In genomic region chr3:52089691-52090090, GRCh38 we compare ENCODE assay signal across 14 cellular contexts. TPM values are rescaled to one million over a fixed set of nuclear protein-coding genes. Genes with fewer than 3 reads are reported as not detected.
DNase-seq lines count a peak whose midpoint lies in the region; ATAC-seq and TF ChIP-seq lines count a peak whose summit lies in the region.
"Had no signal": no experiment of that assay in that cellular context is flagged by ENCODE, and none has a peak within 500 bp of the region (broad histone marks: within the 10 kb centered on the region; RNA-seq: fewer than 3 reads in every experiment).

No MANE protein-coding gene starts in this region.

- no peaks in the 10 kb centered on the region for H3K27me3 Mint-ChIP-seq in CD14-positive monocyte (ENCODE audit: low read depth in 3 of 3)
- H3K27me3 Mint-ChIP-seq: naive thymus-derived CD4-positive, alpha-beta T cell had no signal

- H3K9me3 ChIP-seq in right cardiac atrium (ENCODE audit: control insufficient read depth, low read length): no peaks in the 10 kb centered on the region
- H3K9me3 ChIP-seq in skeletal muscle satellite cell (replicated peaks; ENCODE audit: low read length): no peaks in the 10 kb centered on the region
- H3K9me3 ChIP-seq: gastrocnemius medialis had no signal

- intact Hi-C loops in CD14-positive monocyte (cut with micrococcal nuclease): loop anchor here in 1 of 2 donors (2.0 kb wide), 2 partner anchors 27 to 33 kb away; no protein-coding TSS in a partner anchor
- intact Hi-C loops in right cardiac atrium (cut with DNase I): no loop called here

- H3K27ac ChIP-seq in brain microvascular endothelial cell (peak overlapping the region; percentile 85), right cardiac atrium (ENCODE audit: low read length) (no peak overlapping the region)

- H3K27me3 ChIP-seq in brain microvascular endothelial cell (replicated peaks) (no peaks in the 10 kb centered on the region), right cardiac atrium (ENCODE audit: control insufficient read depth, insufficient read depth) (no peaks in the 10 kb centered on the region), skeletal muscle satellite cell (ENCODE audit: control insufficient read depth, insufficient read depth, low read length) (no peaks in the 10 kb centered on the region)
- H3K27me3 ChIP-seq: gastrocnemius medialis had no signal

- no peak overlapping the region for H3K4me3 ChIP-seq in brain microvascular endothelial cell (ENCODE audit: low read depth, low read length)
- no peak overlapping the region for H3K4me3 ChIP-seq in right cardiac atrium (ENCODE audit: low read length)
- no peak overlapping the region for H3K4me3 ChIP-seq in skeletal muscle satellite cell (ENCODE audit: low read length)
- H3K4me3 ChIP-seq: gastrocnemius medialis had no signal

- H3K9ac ChIP-seq in skeletal muscle satellite cell (ENCODE audit: low read depth, low read length): peak overlapping the region; percentile 37

- H3K36me3 ChIP-seq in brain microvascular endothelial cell (replicated peaks) (no peaks in the 10 kb centered on the region), skeletal muscle satellite cell (ENCODE audit: insufficient read depth, low read length) (no peaks in the 10 kb centered on the region)
- H3K36me3 ChIP-seq: gastrocnemius medialis had no signal

- H3K36me3 Mint-ChIP-seq in CD14-positive monocyte: peaks cover 14 to 31% of the 10 kb centered on the region in 2 donors
- H3K36me3 Mint-ChIP-seq: naive thymus-derived CD4-positive, alpha-beta T cell had no signal

- peak overlapping the region in 5 of 7 donors; percentile 13 to 92 (median 50) for H3K27ac Mint-ChIP-seq in CD14-positive monocyte
- H3K27ac Mint-ChIP-seq: activated T-cell treated with anti-CD3 and anti-CD28 coated beads, Interleukin-2, amount 50 U/mL, for 72 hours; T-helper 1 cell treated with Interleukin-12 subunit alpha and Interleukin-12 subunit beta and Interleukin-4 antibody, amounts not matched to agents 30 μg/mL and 1 μg/mL, for 36 hours had no signal

- H3K4me3 Mint-ChIP-seq in CD14-positive monocyte: no peak overlapping the region
- H3K4me3 Mint-ChIP-seq: activated T-cell treated with anti-CD3 and anti-CD28 coated beads, Interleukin-2, amount 50 U/mL, for 72 hours; naive thymus-derived CD4-positive, alpha-beta T cell; T-helper 1 cell treated with Interleukin-12 subunit alpha and Interleukin-12 subunit beta and Interleukin-4 antibody, amounts not matched to agents 30 μg/mL and 1 μg/mL, for 36 hours had no signal

- TF ChIP-seq CTCF in CD14-positive monocyte (IDR thresholded peaks at IDR 0.05) (no peak), brain microvascular endothelial cell (IDR thresholded peaks at IDR 0.05; ENCODE audit: low read depth, low read length, missing control alignments) (no peak)

- H3K4me1 ChIP-seq in right cardiac atrium (ENCODE audit: control insufficient read depth, insufficient read depth, low read length) (peaks cover 28% of the 10 kb centered on the region), skeletal muscle satellite cell (ENCODE audit: control insufficient read depth, insufficient read depth, low read length) (peaks cover 72% of the 10 kb centered on the region)

- in situ Hi-C loops in brain microvascular endothelial cell (cut with HindIII; ENCODE audit: low pct_ligation_motif_present, low sequenced_read_pairs): no loop called here

- no peaks in the 10 kb centered on the region for H3K9me3 Mint-ChIP-seq in CD14-positive monocyte
- H3K9me3 Mint-ChIP-seq: activated T-cell treated with anti-CD3 and anti-CD28 coated beads, Interleukin-2, amount 50 U/mL, for 72 hours; naive thymus-derived CD4-positive, alpha-beta T cell; T-helper 1 cell treated with Interleukin-12 subunit alpha and Interleukin-12 subunit beta and Interleukin-4 antibody, amounts not matched to agents 30 μg/mL and 1 μg/mL, for 36 hours had no signal

- peak overlapping the region; percentile 52 for H3K4me2 ChIP-seq in skeletal muscle satellite cell (ENCODE audit: low read length)

- H3K4me1 Mint-ChIP-seq in CD14-positive monocyte: peaks cover 57% of the 10 kb centered on the region

- DNase-seq in CD14-positive monocyte (ENCODE audit: low spot score) (no peak), brain microvascular endothelial cell (no peak), right cardiac atrium (peak in 2 of 3 donors; percentile 5 to 43), SW 1271 (lab: John Stamatoyannopoulos, UW) (no peak), nucleus accumbens (lab: John Stamatoyannopoulos, UW) (no peak), SHP77 treated with DMSO at 0.1 percent for 48 hours (lab: John Stamatoyannopoulos, UW) (no peak), SW480 (ENCODE audit: low spot score) (no peak)
- DNase-seq: activated CD4-positive, alpha-beta T cell treated with anti-CD3 and anti-CD28 coated beads for 4 hours; activated T-cell treated with anti-CD3 and anti-CD28 coated beads, Interleukin-2, amount 50 U/mL, for 72 hours; effector CD4-positive, alpha-beta T cell; gastrocnemius medialis; naive thymus-derived CD4-positive, alpha-beta T cell had no signal

- WGBS in right cardiac atrium: 80% methylated on average over 4 of the region's 4 CpGs

- no peak for ATAC-seq in right cardiac atrium
- ATAC-seq: activated T-cell treated with anti-CD3 and anti-CD28 coated beads, Interleukin-2, amount 50 U/mL, for 72 hours; naive thymus-derived CD4-positive, alpha-beta T cell had no signal

RNA-seq across cellular contexts. Expression of gene DUSP7, which starts 33.3 kb away (rescaled TPM):
- polyA plus RNA-seq in CD14-positive monocyte (1 to 10 TPM; 2.8 to 3.9 TPM), right cardiac atrium (18.1 TPM)
- total RNA-seq in right cardiac atrium: 10 to 100 TPM; 27.2 to 39.9 (median 36.2) TPM
- total RNA-seq in skeletal muscle satellite cell (2012; rRNA removed): 11.4 and 12.2 TPM in 2 replicates

Comparison
In these comparisons a context has a peak if more than half of its experiments do, and no peak if none do; other contexts are left out.
1. DNase-seq: peak in right cardiac atrium (2 of 3); none in CD14-positive monocyte (single experiment), brain microvascular endothelial cell (single experiment), SW 1271 (0 of 2), nucleus accumbens (0 of 56), SHP77 treated with DMSO at 0.1 percent for 48 hours (single experiment) and SW480 (single experiment).